10 cellular contexts compared by ENCODE assay signal in the genomic region with DNA sequence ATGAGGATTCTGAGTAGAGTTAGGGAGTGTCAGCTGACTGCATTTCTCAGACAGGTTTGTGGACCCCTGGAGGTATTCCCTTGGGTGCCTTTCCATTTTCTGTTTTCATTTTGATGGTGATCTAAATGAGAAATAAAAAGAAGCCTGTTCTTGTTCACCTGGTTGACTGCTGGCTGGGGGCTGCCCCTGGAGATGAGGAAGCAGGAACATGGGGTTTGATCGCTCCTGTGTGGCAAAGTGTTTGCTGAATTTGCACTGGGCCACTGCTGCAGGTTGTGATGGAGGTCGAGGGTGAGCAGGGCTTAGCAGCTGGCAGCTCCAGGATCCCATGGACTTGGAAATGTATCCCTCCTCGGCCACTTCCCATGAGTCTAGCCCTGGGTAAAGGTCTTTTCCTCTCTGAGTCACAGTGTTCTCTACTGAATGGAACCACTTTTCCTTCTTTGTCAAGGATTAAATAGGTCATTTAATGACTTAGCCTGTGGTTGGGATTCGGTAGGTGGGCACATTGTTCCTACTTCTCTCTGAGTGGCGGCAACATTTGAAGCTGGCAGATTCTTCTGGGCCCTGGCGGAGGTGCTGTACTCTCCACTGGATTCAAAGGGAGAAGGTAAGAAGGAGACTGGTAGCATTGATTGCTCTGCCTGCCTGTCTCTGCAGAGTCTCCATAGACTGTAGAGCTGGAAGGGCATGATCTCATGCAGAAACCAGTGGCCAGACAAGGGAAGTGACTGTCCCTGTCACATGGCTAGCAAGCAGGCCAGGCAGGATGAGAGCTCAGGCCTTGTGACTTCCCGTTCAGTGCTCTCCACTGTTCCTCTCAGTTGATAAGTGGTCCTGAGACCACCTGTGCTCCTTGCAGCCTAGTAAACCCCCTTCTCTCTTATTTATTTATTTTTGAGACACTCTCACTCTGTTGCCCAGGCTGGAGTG. TPM values are rescaled to one million over a fixed set of nuclear protein-coding genes. Genes with fewer than 3 reads are reported as not detected.
A peak's percentile ranks its signal among the peaks of the same experiment; 100 is the strongest.
DNase-seq lines count a peak whose midpoint lies in the region; ATAC-seq, FAIRE-seq and TF ChIP-seq lines count a peak whose summit lies in the region.
"Had no signal": no experiment of that assay in that cellular context is flagged by ENCODE, and none has a peak within 500 bp of the region (broad histone marks: within the 10 kb centered on the region; RNA-seq: fewer than 3 reads in every experiment).

No MANE protein-coding gene starts in this region.

- TF ChIP-seq CTCF in osteoblast (IDR thresholded peaks at IDR 0.05; ENCODE audit: extremely low read depth, low read depth, low read length), result no peak

- H4K20me1 ChIP-seq in osteoblast (ENCODE audit: insufficient read depth, low read length), result peaks cover 12% of the 10 kb centered on the region

- H3K27me3 ChIP-seq in SJCRH30 (no peaks in the 10 kb centered on the region), osteoblast (ENCODE audit: insufficient read depth, low read length) (no peaks in the 10 kb centered on the region)

- ATAC-seq in Right ventricle myocardium superior (ENCODE audit: poor library complexity) (peak; percentile 81), GM19463 (IDR thresholded peaks at IDR 0.05; ENCODE audit: unreplicated experiment) (no peak), HG03095 (IDR thresholded peaks at IDR 0.05; ENCODE audit: unreplicated experiment) (no peak)

- no peak overlapping the region for H3K4me3 ChIP-seq in SJCRH30
- no peak overlapping the region for H3K4me3 ChIP-seq in osteoblast (ENCODE audit: insufficient read depth, low read length)

- intact Hi-C loops in Right ventricle myocardium superior (cut with DNase I), result no loop called here

- no peak overlapping the region for H2AFZ ChIP-seq in osteoblast (ENCODE audit: low read length)

- H3K27ac ChIP-seq in SJCRH30 (peak overlapping the region; percentile 26), osteoblast (ENCODE audit: low read depth, low read length) (no peak overlapping the region)

- DNase-seq in ELR (ENCODE audit: low read depth) (peak; percentile 36), SJCRH30 (peak; percentile 44 to 68), Right ventricle myocardium superior (peak; percentile 60), osteoblast (ENCODE audit: insufficient read length, low spot score, missing footprints) (peak; percentile 39), urothelium cell line (ENCODE audit: low spot score) (no peak)
- DNase-seq in stimulated activated CD4-positive, alpha-beta T cell treated with anti-CD3 and anti-CD28 coated beads, Interleukin-1b, Interleukin-23, amount 100 ng/mL, for 48 hours, result no peak
- DNase-seq: DMS 273 treated with DMSO at 0.1 percent for 48 hours had no signal

- no peak overlapping the region for H3K4me2 ChIP-seq in osteoblast (ENCODE audit: insufficient read depth, low read length)

- peaks cover 46% of the 10 kb centered on the region for H3K79me2 ChIP-seq in osteoblast (ENCODE audit: insufficient read depth, low read length)

- H3K4me1 ChIP-seq in SJCRH30 (peaks cover 10% of the 10 kb centered on the region), osteoblast (ENCODE audit: insufficient read depth, low read length) (no peaks in the 10 kb centered on the region)

- H3K36me3 ChIP-seq in SJCRH30 (no peaks in the 10 kb centered on the region), osteoblast (ENCODE audit: insufficient read depth, low read length) (no peaks in the 10 kb centered on the region)

- H3K9me3 ChIP-seq in SJCRH30 (replicated peaks) (no peaks in the 10 kb centered on the region), osteoblast (ENCODE audit: low read depth, low read length) (no peaks in the 10 kb centered on the region)

- FAIRE-seq in urothelium cell line (lab: Jason Lieb, UNC), result no peak

RNA-seq across cellular contexts. Expression of gene SNX29, which starts 17.9 kb away (rescaled TPM):
- total RNA-seq in SJCRH30 (2014; rRNA removed; shearing (Covaris generic)), result 2.4 and 3.4 TPM in 2 replicates
- total RNA-seq in Right ventricle myocardium superior (16.5 TPM), osteoblast (30.8 and 34.5 TPM in 2 replicates)

RNA-seq across cellular contexts. Expression of gene TNFRSF17, which starts 29.4 kb away (rescaled TPM):
- not detected in 2 replicates for total RNA-seq in SJCRH30 (2014; rRNA removed; shearing (Covaris generic))
- total RNA-seq in Right ventricle myocardium superior, result not detected
- not detected in 2 replicates for total RNA-seq in osteoblast
- total RNA-seq: T-helper 1 cell treated with Interleukin-12 subunit alpha and Interleukin-12 subunit beta and Interleukin-4 antibody, amounts not matched to agents 30 ng/mL and 1 ng/mL, for 36 hours had no signal

RNA-seq across cellular contexts. Expression of gene NPIPB2, which starts 52.6 kb away (rescaled TPM):
- total RNA-seq in SJCRH30 (2014; rRNA removed; shearing (Covaris generic)), result 2.6 and 4.3 TPM in 2 replicates
- total RNA-seq in Right ventricle myocardium superior, result 1.6 TPM
- 1.8 and 4.7 TPM in 2 replicates for total RNA-seq in osteoblast

Comparison
In these comparisons a context has a peak if more than half of its experiments do, and no peak if none do; other contexts are left out.
1. DNase-seq: peak in ELR (single experiment), SJCRH30 (2 of 2), Right ventricle myocardium superior (single experiment) and osteoblast (single experiment); none in stimulated activated CD4-positive, alpha-beta T cell treated with anti-CD3 and anti-CD28 coated beads, Interleukin-1b, Interleukin-23, amount 100 ng/mL, for 48 hours (single experiment) and urothelium cell line (single experiment).